In genomic region chr18:57753063-57753462, GRCh38 we compare ENCODE assay signal across 27 cellular contexts.
DNase-seq lines count a peak whose midpoint lies in the region; ATAC-seq and TF ChIP-seq lines count a peak whose summit lies in the region.
"Had no signal": no experiment of that assay in that cellular context is flagged by ENCODE, and none has a peak within 500 bp of the region (broad histone marks: within the 10 kb centered on the region; RNA-seq: fewer than 3 reads in every experiment).

No MANE protein-coding gene starts in this region.

- H3K9ac ChIP-seq in DND-41 (ENCODE audit: low read depth, low read length) = no peak overlapping the region
- H3K9ac ChIP-seq: BLaER1 had no signal

- DNase-seq in DND-41 (no peak), OCI-M1 (lab: John Stamatoyannopoulos, UW) (peak; percentile 24), pons (ENCODE audit: low spot score) (no peak), OCI-M2 (lab: John Stamatoyannopoulos, UW; ENCODE audit: unreplicated experiment) (no peak)
- DNase-seq in stimulated activated naive CD8-positive, alpha-beta T cell treated with anti-CD3 and anti-CD28 coated beads, Interleukin-15, Interleukin-2, amounts not matched to agents 100 U/mL and 50 U/mL, for 24 hours = no peak
- DNase-seq in activated CD4-positive, CD25-positive, alpha-beta regulatory T cell (lab: John Stamatoyannopoulos, UW) = no peak
- DNase-seq: activated B cell treated with CpG ODN at 0.5 μM for 24 hours; activated CD4-positive, alpha-beta T cell treated with anti-CD3 and anti-CD28 coated beads, Interleukin-2, amount 50 U/mL, for 4 hours; aorta; effector memory CD8-positive, alpha-beta T cell; erythroblast; islet precursor cell; left ventricle myocardium superior; NCI-H1436 treated with DMSO at 0.1 percent for 48 hours; NCI-H446 treated with DMSO at 0.1 percent for 48 hours; NCI-H774; right lobe of liver; spleen; stimulated activated CD4-positive, alpha-beta T cell treated with anti-CD3 and anti-CD28 coated beads, Interleukin-2, amount 100 ng/mL, for 24 hours; T-cell; thyroid gland had no signal

- intact Hi-C loops in dendritic cell treated with granulocyte-macrophage colony-stimulating factor and Interleukin-4, amounts not matched to agents 40 ng/mL and 50 ng/mL, for 4 days (cut with micrococcal nuclease) = no loop called here

- no peak overlapping the region for H3K4me3 Mint-ChIP-seq in dendritic cell treated with granulocyte-macrophage colony-stimulating factor and Interleukin-4, amounts not matched to agents 40 ng/mL and 50 ng/mL, for 4 days
- H3K4me3 Mint-ChIP-seq: activated B cell treated with CpG ODN at 0.5 μM for 24 hours; activated naive CD4-positive, alpha-beta T cell treated with anti-CD3 and anti-CD28 coated beads, Interleukin-2, amount 50 U/mL, for 24 hours; effector memory CD8-positive, alpha-beta T cell; GM23338; T-cell had no signal

- no peaks in the 10 kb centered on the region for H3K27me3 ChIP-seq in DND-41 (ENCODE audit: insufficient read depth, low read length, poor library complexity)
- H3K27me3 ChIP-seq: BLaER1, right lobe of liver, SJSA1, spleen, thyroid gland had no signal

- peaks cover 11% of the 10 kb centered on the region for H3K4me1 ChIP-seq in DND-41 (ENCODE audit: insufficient read depth, low read length)
- H3K4me1 ChIP-seq: BLaER1 had no signal

- no peaks in the 10 kb centered on the region for H3K27me3 Mint-ChIP-seq in dendritic cell treated with granulocyte-macrophage colony-stimulating factor and Interleukin-4, amounts not matched to agents 40 ng/mL and 50 ng/mL, for 4 days
- H3K27me3 Mint-ChIP-seq: activated B cell treated with CpG ODN at 0.5 μM for 24 hours; activated naive CD4-positive, alpha-beta T cell treated with anti-CD3 and anti-CD28 coated beads, Interleukin-2, amount 50 U/mL, for 24 hours; progenitor cell of endocrine pancreas; T-cell had no signal

- H3K4me1 Mint-ChIP-seq in dendritic cell treated with granulocyte-macrophage colony-stimulating factor and Interleukin-4, amounts not matched to agents 40 ng/mL and 50 ng/mL, for 4 days (ENCODE audit: low read depth) = peaks cover 16% of the 10 kb centered on the region
- H3K4me1 Mint-ChIP-seq: activated naive CD4-positive, alpha-beta T cell treated with anti-CD3 and anti-CD28 coated beads, Interleukin-2, amount 50 U/mL, for 24 hours had no signal

- H3K27ac ChIP-seq in DND-41 (ENCODE audit: low read length) = no peak overlapping the region
- H3K27ac ChIP-seq: BLaER1, SJSA1, spleen, thyroid gland had no signal

- H3K4me3 ChIP-seq in DND-41 (ENCODE audit: low read depth in 1 of 2, low read length in 2 of 2) = no peak overlapping the region
- H3K4me3 ChIP-seq: BLaER1, GM23338, right lobe of liver, SJSA1, spleen, thyroid gland had no signal

- H3K36me3 ChIP-seq in DND-41 (ENCODE audit: insufficient read depth, low read length) = no peaks in the 10 kb centered on the region
- H3K36me3 ChIP-seq: BLaER1, right lobe of liver, SJSA1, spleen, thyroid gland had no signal

- TF ChIP-seq CTCF in DND-41 (IDR thresholded peaks at IDR 0.05; ENCODE audit: borderline replicate concordance, extremely low read depth, low read length, poor library complexity, severe bottlenecking) = no peak

- no peak overlapping the region for H2AFZ ChIP-seq in DND-41 (ENCODE audit: low read depth, low read length)
- H2AFZ ChIP-seq: GM23338 had no signal

- H3K27ac Mint-ChIP-seq in dendritic cell treated with granulocyte-macrophage colony-stimulating factor and Interleukin-4, amounts not matched to agents 40 ng/mL and 50 ng/mL, for 4 days = peak overlapping the region; percentile 12
- H3K27ac Mint-ChIP-seq: activated B cell treated with CpG ODN at 0.5 μM for 24 hours; activated naive CD4-positive, alpha-beta T cell treated with anti-CD3 and anti-CD28 coated beads, Interleukin-2, amount 50 U/mL, for 24 hours; effector memory CD8-positive, alpha-beta T cell; GM23338; progenitor cell of endocrine pancreas; T-cell had no signal

- H3K9me3 ChIP-seq in DND-41 (ENCODE audit: insufficient read depth, low read length, severe bottlenecking) = no peaks in the 10 kb centered on the region
- H3K9me3 ChIP-seq: right lobe of liver, SJSA1, spleen, thyroid gland had no signal

- H4K20me1 ChIP-seq in DND-41 (ENCODE audit: insufficient read depth, low read length) = no peaks in the 10 kb centered on the region

- H3K36me3 Mint-ChIP-seq in dendritic cell treated with granulocyte-macrophage colony-stimulating factor and Interleukin-4, amounts not matched to agents 40 ng/mL and 50 ng/mL, for 4 days (ENCODE audit: low read depth) = no peaks in the 10 kb centered on the region
- H3K36me3 Mint-ChIP-seq: activated naive CD4-positive, alpha-beta T cell treated with anti-CD3 and anti-CD28 coated beads, Interleukin-2, amount 50 U/mL, for 24 hours; T-cell had no signal

- H3K79me2 ChIP-seq in DND-41 (ENCODE audit: insufficient read depth, low read length) = no peaks in the 10 kb centered on the region

- H3K9me3 Mint-ChIP-seq in dendritic cell treated with granulocyte-macrophage colony-stimulating factor and Interleukin-4, amounts not matched to agents 40 ng/mL and 50 ng/mL, for 4 days = no peaks in the 10 kb centered on the region
- H3K9me3 Mint-ChIP-seq: activated B cell treated with CpG ODN at 0.5 μM for 24 hours; effector memory CD8-positive, alpha-beta T cell; GM23338 had no signal

- peak; percentile 82 for ATAC-seq in DND-41 (ENCODE audit: insufficient read depth, low read depth)
- ATAC-seq in stimulated activated naive CD8-positive, alpha-beta T cell treated with anti-CD3 and anti-CD28 coated beads, Interleukin-15, Interleukin-2, amounts not matched to agents 100 U/mL and 50 U/mL, for 24 hours = peak; percentile 32
- ATAC-seq: effector memory CD8-positive, alpha-beta T cell; GM23338; left ventricle myocardium superior; right lobe of liver; T-cell had no signal

- H3K4me2 ChIP-seq in DND-41 (ENCODE audit: insufficient read depth, low read length) = no peak overlapping the region
- H3K4me2 ChIP-seq: BLaER1, GM23338 had no signal
